ENCODE assay signal across 8 cellular contexts in genomic region chr1:173171152-173171551, GRCh38.
"Had no signal": no experiment of that assay in that cellular context is flagged by ENCODE, and none has a peak within 500 bp of the region (broad histone marks: within the 10 kb centered on the region; RNA-seq: fewer than 3 reads in every experiment).

No MANE protein-coding gene starts in this region.

- H3K4me3 ChIP-seq: GM12878 had no signal

- DNase-seq: GDM1, GF-D8 had no signal

- ATAC-seq: GM12878 had no signal

- FAIRE-seq: G401.6, GM12878, GM12891, GM12892, GM18507, GM19239 had no signal
